In genomic region chr22:39174498-39175120, GRCh38 we compare ENCODE assay signal across 1 cellular context.
A peak's percentile ranks its signal among the peaks of the same experiment; 100 is the strongest.
TF ChIP-seq lines count a peak whose summit lies in the region.

No MANE protein-coding gene starts in this region.

TF ChIP-seq in HepG2, 621 proteins besides CTCF, POLR2A, EP300 and RAD21 (continued from another document and continues in another):
- no peak for TF ChIP-seq CBX2 (IDR thresholded peaks at IDR 0.05; ENCODE audit: low read depth, low read length)
- no peak for TF ChIP-seq CBX2 (CRISPR knock-in tag; IDR thresholded peaks at IDR 0.05; ENCODE audit: low read depth)
- TF ChIP-seq RFX5 (IDR thresholded peaks at IDR 0.05; ENCODE audit: low read depth, low read length) = peak; percentile 54; the same call in 1 of the 2 replicates
- no peak for TF ChIP-seq ZNF446 (CRISPR knock-in tag; IDR thresholded peaks at IDR 0.05)
- TF ChIP-seq ZNF576 (CRISPR knock-in tag; IDR thresholded peaks at IDR 0.05) = no peak
- TF ChIP-seq NFIB (CRISPR knock-in tag; IDR thresholded peaks at IDR 0.05; ENCODE audit: borderline replicate concordance) = no peak
- TF ChIP-seq GMEB1 (CRISPR knock-in tag; IDR thresholded peaks at IDR 0.05; ENCODE audit: borderline replicate concordance) = no peak
- no peak for TF ChIP-seq CEBPZ (IDR thresholded peaks at IDR 0.05; ENCODE audit: low read length)
- no peak for TF ChIP-seq CHCHD3 (CRISPR knock-in tag; IDR thresholded peaks at IDR 0.05)
- TF ChIP-seq, protein P1, sequence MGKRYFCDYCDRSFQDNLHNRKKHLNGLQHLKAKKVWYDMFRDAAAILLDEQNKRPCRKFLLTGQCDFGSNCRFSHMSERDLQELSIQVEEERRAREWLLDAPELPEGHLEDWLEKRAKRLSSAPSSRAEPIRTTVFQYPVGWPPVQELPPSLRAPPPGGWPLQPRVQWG (CRISPR knock-in tag; IDR thresholded peaks at IDR 0.05; ENCODE audit: borderline replicate concordance, low read depth) = no peak
- no peak for TF ChIP-seq POLR2AphosphoS5 (IDR thresholded peaks at IDR 0.05; ENCODE audit: low read depth, low read length)
- TF ChIP-seq, protein P2, sequence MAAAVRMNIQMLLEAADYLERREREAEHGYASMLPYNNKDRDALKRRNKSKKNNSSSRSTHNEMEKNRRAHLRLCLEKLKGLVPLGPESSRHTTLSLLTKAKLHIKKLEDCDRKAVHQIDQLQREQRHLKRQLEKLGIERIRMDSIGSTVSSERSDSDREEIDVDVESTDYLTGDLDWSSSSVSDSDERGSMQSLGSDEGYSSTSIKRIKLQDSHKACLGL (CRISPR knock-in tag; IDR thresholded peaks at IDR 0.05) = no peak
- TF ChIP-seq HOXA7 (CRISPR knock-in tag; IDR thresholded peaks at IDR 0.05) = no peak
- TF ChIP-seq SRSF1 (optimal IDR thresholded peaks at IDR 0.05; ENCODE audit: low read depth, low read length) = no peak
- TF ChIP-seq SRF (IDR thresholded peaks at IDR 0.05; ENCODE audit: low read depth, low read length) = no peak
- TF ChIP-seq, protein P3, sequence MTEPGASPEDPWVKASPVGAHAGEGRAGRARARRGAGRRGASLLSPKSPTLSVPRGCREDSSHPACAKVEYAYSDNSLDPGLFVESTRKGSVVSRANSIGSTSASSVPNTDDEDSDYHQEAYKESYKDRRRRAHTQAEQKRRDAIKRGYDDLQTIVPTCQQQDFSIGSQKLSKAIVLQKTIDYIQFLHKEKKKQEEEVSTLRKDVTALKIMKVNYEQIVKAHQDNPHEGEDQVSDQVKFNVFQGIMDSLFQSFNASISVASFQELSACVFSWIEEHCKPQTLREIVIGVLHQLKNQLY (CRISPR knock-in tag; IDR thresholded peaks at IDR 0.05) = peak; percentile 62; the same call in 1 of the 2 replicates
- TF ChIP-seq ATF7-NPFF (CRISPR knock-in tag; IDR thresholded peaks at IDR 0.05; ENCODE audit: low read depth) = no peak
- TF ChIP-seq ZNF607 (CRISPR knock-in tag; IDR thresholded peaks at IDR 0.05; ENCODE audit: borderline replicate concordance) = peak; percentile 22; the same call in 1 of the 2 replicates
- TF ChIP-seq HMGXB3 (CRISPR knock-in tag; IDR thresholded peaks at IDR 0.05; ENCODE audit: borderline replicate concordance) = peak; percentile 59; the same call in 1 of the 2 replicates
- TF ChIP-seq, protein P4, sequence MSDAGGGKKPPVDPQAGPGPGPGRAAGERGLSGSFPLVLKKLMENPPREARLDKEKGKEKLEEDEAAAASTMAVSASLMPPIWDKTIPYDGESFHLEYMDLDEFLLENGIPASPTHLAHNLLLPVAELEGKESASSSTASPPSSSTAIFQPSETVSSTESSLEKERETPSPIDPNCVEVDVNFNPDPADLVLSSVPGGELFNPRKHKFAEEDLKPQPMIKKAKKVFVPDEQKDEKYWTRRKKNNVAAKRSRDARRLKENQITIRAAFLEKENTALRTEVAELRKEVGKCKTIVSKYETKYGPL (CRISPR knock-in tag; IDR thresholded peaks at IDR 0.05) = no peak
- peak; percentile 94 for TF ChIP-seq SKIL (CRISPR knock-in tag; IDR thresholded peaks at IDR 0.05; ENCODE audit: borderline replicate concordance)
- TF ChIP-seq SATB2 (CRISPR knock-in tag; IDR thresholded peaks at IDR 0.05) = no peak
- peak; percentile 45; the same call in 1 of the 2 replicates for TF ChIP-seq SOX13 (IDR thresholded peaks at IDR 0.05)
- TF ChIP-seq SOX13 (CRISPR knock-in tag; conservative IDR thresholded peaks at IDR 0.05 in 1 of 2, IDR thresholded peaks at IDR 0.05 in 1 of 2) = peak in 1 of 2 experiments; percentile 85; a peak in 2 of 4 replicates
- no peak for TF ChIP-seq ZNF510 (CRISPR knock-in tag; IDR thresholded peaks at IDR 0.05; ENCODE audit: low read depth)
- TF ChIP-seq ATRX (CRISPR knock-in tag; IDR thresholded peaks at IDR 0.05; ENCODE audit: borderline replicate concordance) = no peak
- TF ChIP-seq ZNF775 (CRISPR knock-in tag; IDR thresholded peaks at IDR 0.05; ENCODE audit: borderline replicate concordance) = no peak
- peak; percentile 95 for TF ChIP-seq FOXA3 (CRISPR knock-in tag; IDR thresholded peaks at IDR 0.05)
- TF ChIP-seq, protein P5, sequence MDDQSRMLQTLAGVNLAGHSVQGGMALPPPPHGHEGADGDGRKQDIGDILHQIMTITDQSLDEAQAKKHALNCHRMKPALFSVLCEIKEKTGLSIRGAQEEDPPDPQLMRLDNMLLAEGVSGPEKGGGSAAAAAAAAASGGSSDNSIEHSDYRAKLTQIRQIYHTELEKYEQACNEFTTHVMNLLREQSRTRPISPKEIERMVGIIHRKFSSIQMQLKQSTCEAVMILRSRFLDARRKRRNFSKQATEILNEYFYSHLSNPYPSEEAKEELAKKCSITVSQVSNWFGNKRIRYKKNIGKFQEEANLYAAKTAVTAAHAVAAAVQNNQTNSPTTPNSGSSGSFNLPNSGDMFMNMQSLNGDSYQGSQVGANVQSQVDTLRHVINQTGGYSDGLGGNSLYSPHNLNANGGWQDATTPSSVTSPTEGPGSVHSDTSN (CRISPR knock-in tag; IDR thresholded peaks at IDR 0.05; ENCODE audit: borderline replicate concordance) = no peak
- peak; percentile 79 for TF ChIP-seq KAT8 (CRISPR knock-in tag; IDR thresholded peaks at IDR 0.05)
- TF ChIP-seq, protein P6, sequence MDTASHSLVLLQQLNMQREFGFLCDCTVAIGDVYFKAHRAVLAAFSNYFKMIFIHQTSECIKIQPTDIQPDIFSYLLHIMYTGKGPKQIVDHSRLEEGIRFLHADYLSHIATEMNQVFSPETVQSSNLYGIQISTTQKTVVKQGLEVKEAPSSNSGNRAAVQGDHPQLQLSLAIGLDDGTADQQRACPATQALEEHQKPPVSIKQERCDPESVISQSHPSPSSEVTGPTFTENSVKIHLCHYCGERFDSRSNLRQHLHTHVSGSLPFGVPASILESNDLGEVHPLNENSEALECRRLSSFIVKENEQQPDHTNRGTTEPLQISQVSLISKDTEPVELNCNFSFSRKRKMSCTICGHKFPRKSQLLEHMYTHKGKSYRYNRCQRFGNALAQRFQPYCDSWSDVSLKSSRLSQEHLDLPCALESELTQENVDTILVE (CRISPR knock-in tag; IDR thresholded peaks at IDR 0.05) = peak; percentile 81
- no peak for TF ChIP-seq ZKSCAN1 (IDR thresholded peaks at IDR 0.05; ENCODE audit: low read length)
- TF ChIP-seq CREB1 (IDR thresholded peaks at IDR 0.05) = peak; percentile 99
- TF ChIP-seq CREB1 (CRISPR knock-in tag; IDR thresholded peaks at IDR 0.05) = peak; percentile 91; the same call in 1 of the 2 replicates
- TF ChIP-seq HMGA1 (CRISPR knock-in tag; conservative IDR thresholded peaks at IDR 0.05) = no peak
- no peak for TF ChIP-seq ZNF713 (CRISPR knock-in tag; IDR thresholded peaks at IDR 0.05)
